In genomic region chr4:8472689-8473197, GRCh38 we compare ENCODE assay signal across 9 cellular contexts. TPM values are rescaled to one million over a fixed set of nuclear protein-coding genes. Genes with fewer than 3 reads are reported as not detected.
DNase-seq lines count a peak whose midpoint lies in the region; ATAC-seq and TF ChIP-seq lines count a peak whose summit lies in the region.
"Had no signal": no experiment of that assay in that cellular context is flagged by ENCODE, and none has a peak within 500 bp of the region (broad histone marks: within the 10 kb centered on the region; RNA-seq: fewer than 3 reads in every experiment).

No MANE protein-coding gene starts in this region.

- no peak for TF ChIP-seq CTCF in BJ (IDR thresholded peaks at IDR 0.05; ENCODE audit: insufficient read depth, low read depth, low read length)

- H3K4me2 ChIP-seq in trophoblast cell (ENCODE audit: low read length) = no peak overlapping the region

- peak overlapping the region; percentile 60 for H3K27ac ChIP-seq in SJSA1
- H3K27ac ChIP-seq in trophoblast cell (ENCODE audit: low read depth, low read length) = peak overlapping the region; percentile 77
- H3K27ac ChIP-seq in caudate nucleus (ENCODE audit: low read depth, low read length) = no peak overlapping the region

- H3K27me3 ChIP-seq in BJ (ENCODE audit: control insufficient read depth, insufficient read depth, low read length) (no peaks in the 10 kb centered on the region), SJSA1 (replicated peaks) (no peaks in the 10 kb centered on the region), trophoblast cell (ENCODE audit: insufficient read depth, low read length) (no peaks in the 10 kb centered on the region)

- WGBS in trophoblast cell (ENCODE audit: extremely low coverage, insufficient coverage, insufficient read length) = no CpG with 5 or more reads among the region's 7 CpGs

- H3K9me3 ChIP-seq in SJSA1 (replicated peaks) (no peaks in the 10 kb centered on the region), trophoblast cell (ENCODE audit: insufficient read depth, low read depth, low read length) (no peaks in the 10 kb centered on the region)

- H3K18ac ChIP-seq in trophoblast cell (ENCODE audit: low read length) = peak overlapping the region; percentile 86

- peak overlapping the region; percentile 2 for H4K12ac ChIP-seq in trophoblast cell (ENCODE audit: low read depth, low read length)

- H3K79me2 ChIP-seq in trophoblast cell (ENCODE audit: control insufficient read depth, insufficient read depth, low read length, poor library complexity) = peaks cover 11% of the 10 kb centered on the region

- H2BK5ac ChIP-seq in trophoblast cell (ENCODE audit: low read depth, low read length, poor library complexity) = peak overlapping the region; percentile 56

- no peak overlapping the region for H3K4me3 ChIP-seq in BJ (ENCODE audit: low read depth, low read length)
- no peak overlapping the region for H3K4me3 ChIP-seq in SJSA1
- H3K4me3 ChIP-seq in trophoblast cell (ENCODE audit: low read depth, low read length) = no peak overlapping the region

- no peak overlapping the region for H2AFZ ChIP-seq in trophoblast cell (ENCODE audit: insufficient read depth, low read length, poor library complexity)

- peak overlapping the region; percentile 55 for H4K8ac ChIP-seq in trophoblast cell (ENCODE audit: low read depth, low read length)

- no peak for ATAC-seq in HG03442 (IDR thresholded peaks at IDR 0.05; ENCODE audit: unreplicated experiment)

- peak; percentile 99 for DNase-seq in BJ (ENCODE audit: low read depth)
- peak; percentile 89 to 97 for DNase-seq in SJSA1 (ENCODE audit: low read depth in 1 of 2, low spot score in 2 of 2)
- DNase-seq in glomerular visceral epithelial cell (ENCODE audit: extremely low spot score) = peak; percentile 25
- DNase-seq in trophoblast cell = peak; percentile 97 to 98
- DNase-seq in foreskin melanocyte = no peak
- no peak for DNase-seq in caudate nucleus (lab: John Stamatoyannopoulos, UW)
- no peak for DNase-seq in stimulated activated CD4-positive, alpha-beta T cell treated with anti-CD3 and anti-CD28 coated beads, Interleukin-4, amount 100 ng/mL, for 1 hour
- DNase-seq: NCI-H446 treated with DMSO at 0.1 percent for 48 hours had no signal

- POLR2A ChIA-PET in BJ (lab: Charles Lee) = interaction anchor here (0.7 kb wide), 1 partner anchor 117 kb away, joined by 3 read pairs; no protein-coding TSS in a partner anchor

- peak overlapping the region; percentile 68 for H4K91ac ChIP-seq in trophoblast cell (ENCODE audit: low read depth, low read length)

- peak overlapping the region; percentile 86 for H3K14ac ChIP-seq in trophoblast cell (ENCODE audit: low read length)

- H2BK12ac ChIP-seq in trophoblast cell (ENCODE audit: low read length) = peak overlapping the region; percentile 86

- no peak overlapping the region for H3K23ac ChIP-seq in trophoblast cell (ENCODE audit: low read length)

- peaks cover 49% of the 10 kb centered on the region for H3K4me1 ChIP-seq in SJSA1 (replicated peaks)
- peaks cover 18 to 23% of the 10 kb centered on the region in 2 experiments for H3K4me1 ChIP-seq in trophoblast cell (ENCODE audit: control insufficient read depth in 1 of 2, insufficient read depth in 2 of 2, low read length in 2 of 2)

- no peak overlapping the region for H2AK5ac ChIP-seq in trophoblast cell (ENCODE audit: low read length)

- peaks cover 36% of the 10 kb centered on the region for H3K79me1 ChIP-seq in trophoblast cell (ENCODE audit: low read length)

- CTCF ChIA-PET in BJ (lab: Yijun Ruan, JAX) = interaction anchor here (0.6 to 8.5 kb wide), 11 partner anchors 9 to 1589 kb away, joined by 3 to 108 read pairs (median 5); partner anchors contain the start of gene CPZ

- H3K9ac ChIP-seq in trophoblast cell (ENCODE audit: low read length) = no peak overlapping the region

- H2BK120ac ChIP-seq in trophoblast cell (ENCODE audit: insufficient read depth, low read length, poor library complexity) = peak overlapping the region; percentile 45

- H3K36me3 ChIP-seq in BJ (ENCODE audit: control insufficient read depth, insufficient read depth, low read length) (peaks cover 21% of the 10 kb centered on the region), SJSA1 (peaks cover 40% of the 10 kb centered on the region), trophoblast cell (ENCODE audit: control insufficient read depth in 1 of 2, insufficient read depth in 2 of 2, low read length in 2 of 2) (peaks cover 43 to 45% of the 10 kb centered on the region in 2 experiments)

- peak overlapping the region; percentile 68 for H3K4ac ChIP-seq in trophoblast cell (ENCODE audit: low read depth, low read length)

RNA-seq across cellular contexts. Expression of gene TRMT44, which starts 32.2 kb away (rescaled TPM):
- 5.3 and 7.1 TPM in 2 replicates for polyA plus RNA-seq in BJ (2011; rRNA removed)
- polyA minus RNA-seq in BJ (2011; rRNA and poly(A)+ RNA removed) = 6.7 and 8.8 TPM in 2 replicates
- total RNA-seq in SJSA1 (2014; rRNA removed; shearing (Covaris generic)) = 21.8 and 28.7 TPM in 2 replicates
- polyA plus RNA-seq in trophoblast cell (2013) = 16.7 and 17.7 TPM in 2 replicates

RNA-seq across cellular contexts. Expression of gene ACOX3, which starts 32.2 kb away (rescaled TPM):
- 6.8 and 10.2 TPM in 2 replicates for polyA plus RNA-seq in BJ (2011; rRNA removed)
- 7.6 and 9.1 TPM in 2 replicates for polyA minus RNA-seq in BJ (2011; rRNA and poly(A)+ RNA removed)
- total RNA-seq in SJSA1 (2014; rRNA removed; shearing (Covaris generic)) = 18.9 and 21.2 TPM in 2 replicates
- polyA plus RNA-seq in trophoblast cell (2013) = 21.5 and 23.3 TPM in 2 replicates

Comparison
In these comparisons a context has a peak if more than half of its experiments do, and no peak if none do; other contexts are left out.
1. DNase-seq: peak in BJ (single experiment), SJSA1 (2 of 2), glomerular visceral epithelial cell (single experiment) and trophoblast cell (2 of 2); none in foreskin melanocyte (single experiment), caudate nucleus (0 of 61) and stimulated activated CD4-positive, alpha-beta T cell treated with anti-CD3 and anti-CD28 coated beads, Interleukin-4, amount 100 ng/mL, for 1 hour (single experiment).